Comparison of ENCODE assay signal across 8 cellular contexts in the genomic region with DNA sequence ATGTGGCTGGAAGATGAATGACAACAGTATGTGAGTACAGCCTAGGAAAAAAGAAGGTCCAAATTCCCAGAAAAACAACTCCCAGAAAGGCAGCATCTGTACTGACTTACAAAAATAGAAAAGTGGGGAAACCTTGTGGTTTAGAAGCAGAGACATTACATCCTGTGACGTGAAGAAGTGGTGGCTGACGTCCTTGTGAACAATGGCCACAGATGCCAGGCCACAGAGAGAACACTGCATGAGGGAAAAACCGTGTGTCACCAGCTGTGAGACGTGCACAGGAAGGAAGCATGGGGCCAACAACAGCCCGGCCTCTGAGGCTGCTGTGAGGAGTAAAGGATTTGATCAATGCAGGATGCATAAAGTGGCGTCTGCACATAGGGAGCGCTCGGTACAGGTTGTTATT.
DNase-seq lines count a peak whose midpoint lies in the region; ATAC-seq and TF ChIP-seq lines count a peak whose summit lies in the region.

No MANE protein-coding gene starts in this region.

- peaks cover 28 to 33% of the 10 kb centered on the region in 2 donors for H3K4me1 Mint-ChIP-seq in natural killer cell
- peaks cover 6% of the 10 kb centered on the region for H3K4me1 Mint-ChIP-seq in stimulated activated memory B cell treated with anti-CD40 and anti-IgM and Interleukin-4, amounts not matched to agents 10 μg/mL and 1 μg/mL and 100 μg/mL, for 72 hours

- no peaks in the 10 kb centered on the region for H3K36me3 Mint-ChIP-seq in natural killer cell
- H3K36me3 Mint-ChIP-seq in stimulated activated memory B cell treated with anti-CD40 and anti-IgM and Interleukin-4, amounts not matched to agents 10 μg/mL and 1 μg/mL and 100 μg/mL, for 72 hours: no peaks in the 10 kb centered on the region

- intact Hi-C loops in natural killer cell (cut with micrococcal nuclease): loop anchor here (2.0 to 5.0 kb wide), 2 partner anchors 81 to 124 kb away; partner anchors contain the start of gene SPRY1

- no peak for TF ChIP-seq CTCF in natural killer cell (IDR thresholded peaks at IDR 0.05)

- peaks cover 0 to 6% of the 10 kb centered on the region in 2 donors for H3K27me3 Mint-ChIP-seq in natural killer cell (ENCODE audit: low read depth in 2 of 2)
- H3K27me3 Mint-ChIP-seq in stimulated activated memory B cell treated with anti-CD40 and anti-IgM and Interleukin-4, amounts not matched to agents 10 μg/mL and 1 μg/mL and 100 μg/mL, for 72 hours: peaks cover 9% of the 10 kb centered on the region

- peak overlapping the region; percentile 75 to 79 for H3K27ac Mint-ChIP-seq in natural killer cell
- no peak overlapping the region for H3K27ac Mint-ChIP-seq in stimulated activated memory B cell treated with anti-CD40 and anti-IgM and Interleukin-4, amounts not matched to agents 10 μg/mL and 1 μg/mL and 100 μg/mL, for 72 hours

- peak; percentile 75 for DNase-seq in MV-4-11 (lab: John Stamatoyannopoulos, UW)
- DNase-seq in activated T-helper 9 cell treated with anti-CD3 and anti-CD28 coated beads, Interleukin-2, amount 50 U/mL, for 16 hours (ENCODE audit: low read depth): peak; percentile 5
- DNase-seq in natural killer cell: peak; percentile 74
- no peak for DNase-seq in NCI-H2107 treated with DMSO at 0.1 percent for 48 hours (lab: John Stamatoyannopoulos, UW; ENCODE audit: unreplicated experiment)
- DNase-seq in NCI-H2029 (lab: John Stamatoyannopoulos, UW): no peak

- H3K4me3 Mint-ChIP-seq in natural killer cell: peak overlapping the region; percentile 53
- no peak overlapping the region for H3K4me3 Mint-ChIP-seq in stimulated activated memory B cell treated with anti-CD40 and anti-IgM and Interleukin-4, amounts not matched to agents 10 μg/mL and 1 μg/mL and 100 μg/mL, for 72 hours

- ATAC-seq in GM18907 (IDR thresholded peaks at IDR 0.05; ENCODE audit: unreplicated experiment) (peak; percentile 81), natural killer cell (peak; percentile 84 to 92 (median 92)), GM21381 (IDR thresholded peaks at IDR 0.05; ENCODE audit: unreplicated experiment) (no peak)
- no peak for ATAC-seq in stimulated activated memory B cell treated with anti-CD40 and anti-IgM and Interleukin-4, amounts not matched to agents 10 μg/mL and 1 μg/mL and 100 μg/mL, for 72 hours

- no peaks in the 10 kb centered on the region for H3K9me3 Mint-ChIP-seq in natural killer cell
- H3K9me3 Mint-ChIP-seq in stimulated activated memory B cell treated with anti-CD40 and anti-IgM and Interleukin-4, amounts not matched to agents 10 μg/mL and 1 μg/mL and 100 μg/mL, for 72 hours: no peaks in the 10 kb centered on the region

Comparison
In these comparisons a context has a peak if more than half of its experiments do, and no peak if none do; other contexts are left out.
1. ATAC-seq: peak in GM18907 (single experiment) and natural killer cell (3 of 3); none in stimulated activated memory B cell treated with anti-CD40 and anti-IgM and Interleukin-4, amounts not matched to agents 10 μg/mL and 1 μg/mL and 100 μg/mL, for 72 hours (single experiment) and GM21381 (single experiment).
2. DNase-seq: peak in MV-4-11 (single experiment), activated T-helper 9 cell treated with anti-CD3 and anti-CD28 coated beads, Interleukin-2, amount 50 U/mL, for 16 hours (single experiment) and natural killer cell (single experiment); none in NCI-H2107 treated with DMSO at 0.1 percent for 48 hours (single experiment) and NCI-H2029 (single experiment).